In the genomic region with DNA sequence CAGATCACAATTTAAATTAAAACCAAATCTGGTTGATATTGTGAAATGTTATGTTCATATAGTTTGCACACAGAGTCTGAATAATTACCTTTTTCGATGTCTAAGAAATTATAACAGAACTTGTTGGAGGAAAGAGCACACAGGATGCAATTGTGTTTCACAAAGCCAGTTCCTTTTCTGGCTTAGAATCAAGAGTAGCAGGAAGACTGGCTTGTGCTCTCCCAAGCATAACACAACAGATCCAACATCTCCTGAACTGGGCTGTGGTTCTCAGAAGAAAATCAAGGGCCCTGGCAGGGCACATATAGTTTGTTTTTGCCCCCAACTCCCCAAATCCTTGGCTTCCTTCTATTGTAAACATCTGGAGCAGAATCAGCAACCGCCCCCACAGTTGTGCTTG, we compare ENCODE assay signal across 27 cellular contexts.
DNase-seq lines count a peak whose midpoint lies in the region; ATAC-seq and TF ChIP-seq lines count a peak whose summit lies in the region.
"Had no signal": no experiment of that assay in that cellular context is flagged by ENCODE, and none has a peak within 500 bp of the region (broad histone marks: within the 10 kb centered on the region; RNA-seq: fewer than 3 reads in every experiment).

No MANE protein-coding gene starts in this region.

- intact Hi-C loops in upper lobe of right lung (cut with DNase I), result no loop called here

- H3K4me3 ChIP-seq in upper lobe of right lung, result no peak overlapping the region
- H3K4me3 ChIP-seq in mesenchymal stem cell (ENCODE audit: insufficient read depth in 1 of 2, low read depth in 1 of 2, low read length in 2 of 2), result no peak overlapping the region
- H3K4me3 ChIP-seq: prostate gland, suprapubic skin had no signal

- no peak overlapping the region for H2BK12ac ChIP-seq in mesenchymal stem cell (ENCODE audit: low read length in 2 of 2)

- H3K27ac ChIP-seq in upper lobe of right lung (peak overlapping the region; percentile 20), mesenchymal stem cell (ENCODE audit: low read length, poor library complexity, severe bottlenecking) (no peak overlapping the region)
- H3K27ac ChIP-seq: prostate gland, RWPE1, suprapubic skin had no signal

- H3K4ac ChIP-seq in mesenchymal stem cell (ENCODE audit: low read depth in 1 of 2, low read length in 2 of 2), result no peak overlapping the region

- H3K9me3 Mint-ChIP-seq in activated T-cell treated with anti-CD3 and anti-CD28 coated beads, Interleukin-2, amount 50 U/mL, for 24 hours, result no peaks in the 10 kb centered on the region
- no peaks in the 10 kb centered on the region for H3K9me3 Mint-ChIP-seq in activated T-cell treated with anti-CD3 and anti-CD28 coated beads, Interleukin-2, amount 50 U/mL, for 72 hours
- no peaks in the 10 kb centered on the region for H3K9me3 Mint-ChIP-seq in endothelial cell (ENCODE audit: unreplicated experiment)
- H3K9me3 Mint-ChIP-seq: activated B cell treated with CpG ODN at 0.5 μM for 24 hours; H9; IgD-negative memory B cell; neural crest cell; stimulated activated memory B cell treated with anti-CD40 and anti-IgM and Interleukin-4, amounts not matched to agents 10 μg/mL and 1 μg/mL and 100 μg/mL, for 72 hours had no signal

- no peak for DNase-seq in activated T-cell treated with anti-CD3 and anti-CD28 coated beads, Interleukin-2, amount 50 U/mL, for 24 hours
- no peak for DNase-seq in activated T-cell treated with anti-CD3 and anti-CD28 coated beads, Interleukin-2, amount 50 U/mL, for 72 hours
- DNase-seq in endothelial cell (ENCODE audit: low spot score) (no peak), lung microvascular endothelial cell (ENCODE audit: low read depth in 2 of 2) (peak; percentile 27 to 40), upper lobe of right lung (no peak), NCI-H2227 treated with DMSO at 0.1 percent for 48 hours (lab: John Stamatoyannopoulos, UW) (no peak), erythroblast (lab: John Stamatoyannopoulos, UW) (no peak), mesenchymal stem cell (no peak)
- DNase-seq: activated B cell treated with CpG ODN at 0.5 μM for 24 hours; activated CD4-positive, alpha-beta T cell treated with anti-CD3 and anti-CD28 coated beads, Interleukin-2, amount 50 U/mL, for 48 hours; activated gamma-delta T cell; BE2C; Caco-2; DND-41; H9; MM.1S; NCI-H1436 treated with DMSO at 0.1 percent for 48 hours; NCI-H2171; NCI-H524 treated with DMSO at 0.1 percent for 48 hours; SK-N-SH; stimulated activated CD4-positive, alpha-beta T cell treated with anti-CD3 and anti-CD28 coated beads, Interleukin-2, amount 100 ng/mL, for 24 hours had no signal

- no peak overlapping the region for H3K4me3 Mint-ChIP-seq in activated T-cell treated with anti-CD3 and anti-CD28 coated beads, Interleukin-2, amount 50 U/mL, for 24 hours
- H3K4me3 Mint-ChIP-seq in activated T-cell treated with anti-CD3 and anti-CD28 coated beads, Interleukin-2, amount 50 U/mL, for 72 hours, result no peak overlapping the region
- no peak overlapping the region for H3K4me3 Mint-ChIP-seq in endothelial cell (ENCODE audit: unreplicated experiment)
- H3K4me3 Mint-ChIP-seq: activated B cell treated with CpG ODN at 0.5 μM for 24 hours; H9; IgD-negative memory B cell; neural crest cell; stimulated activated memory B cell treated with anti-CD40 and anti-IgM and Interleukin-4, amounts not matched to agents 10 μg/mL and 1 μg/mL and 100 μg/mL, for 72 hours had no signal

- 98% methylated on average over 2 of the region's 2 CpGs for WGBS in mesenchymal stem cell

- H3K36me3 ChIP-seq in upper lobe of right lung (no peaks in the 10 kb centered on the region), mesenchymal stem cell (ENCODE audit: control insufficient read depth in 1 of 2, insufficient read depth in 2 of 2, low read depth in 1 of 2, low read length in 2 of 2) (peaks cover 1 to 4% of the 10 kb centered on the region in 2 experiments)
- H3K36me3 ChIP-seq: BE2C, prostate gland had no signal

- H2BK120ac ChIP-seq in mesenchymal stem cell (ENCODE audit: low read depth, low read length), result no peak overlapping the region

- no peak overlapping the region for H3K9ac ChIP-seq in mesenchymal stem cell (ENCODE audit: low read length)
- H3K9ac ChIP-seq: SK-N-SH had no signal

- H3K4me2 ChIP-seq in mesenchymal stem cell (ENCODE audit: low read length, poor library complexity, severe bottlenecking), result no peak overlapping the region
- H3K4me2 ChIP-seq: SK-N-SH had no signal

- no peak overlapping the region for H2AFZ ChIP-seq in mesenchymal stem cell (ENCODE audit: low read depth, low read length)

- H3K27ac Mint-ChIP-seq in activated T-cell treated with anti-CD3 and anti-CD28 coated beads, Interleukin-2, amount 50 U/mL, for 24 hours, result peak overlapping the region; percentile 1
- H3K27ac Mint-ChIP-seq in activated T-cell treated with anti-CD3 and anti-CD28 coated beads, Interleukin-2, amount 50 U/mL, for 72 hours, result no peak overlapping the region
- H3K27ac Mint-ChIP-seq in endothelial cell (ENCODE audit: unreplicated experiment), result peak overlapping the region; percentile 96
- H3K27ac Mint-ChIP-seq: activated B cell treated with CpG ODN at 0.5 μM for 24 hours; stimulated activated memory B cell treated with anti-CD40 and anti-IgM and Interleukin-4, amounts not matched to agents 10 μg/mL and 1 μg/mL and 100 μg/mL, for 72 hours had no signal

- H3K18ac ChIP-seq in mesenchymal stem cell (ENCODE audit: low read depth in 1 of 2, low read length in 2 of 2), result no peak overlapping the region

- H3K27me3 ChIP-seq in upper lobe of right lung (no peaks in the 10 kb centered on the region), mesenchymal stem cell (ENCODE audit: control insufficient read depth in 1 of 2, insufficient read depth in 1 of 2, low read length in 2 of 2) (no peaks in the 10 kb centered on the region)
- H3K27me3 ChIP-seq: BE2C, suprapubic skin had no signal

- no peak for TF ChIP-seq POLR2A in erythroblast (IDR thresholded peaks at IDR 0.05; ENCODE audit: low read length)

- H3K4me1 Mint-ChIP-seq in activated T-cell treated with anti-CD3 and anti-CD28 coated beads, Interleukin-2, amount 50 U/mL, for 24 hours (ENCODE audit: low read depth), result no peaks in the 10 kb centered on the region
- H3K4me1 Mint-ChIP-seq in activated T-cell treated with anti-CD3 and anti-CD28 coated beads, Interleukin-2, amount 50 U/mL, for 72 hours (ENCODE audit: low read depth), result no peaks in the 10 kb centered on the region
- peaks cover 48% of the 10 kb centered on the region for H3K4me1 Mint-ChIP-seq in endothelial cell (ENCODE audit: unreplicated experiment)
- H3K4me1 Mint-ChIP-seq: H9 had no signal

- no peak for ATAC-seq in activated T-cell treated with anti-CD3 and anti-CD28 coated beads, Interleukin-2, amount 50 U/mL, for 72 hours (replicated peaks in 1 of 2)
- no peak for ATAC-seq in upper lobe of right lung
- ATAC-seq: stimulated activated memory B cell treated with anti-CD40 and anti-IgM and Interleukin-4, amounts not matched to agents 10 μg/mL and 1 μg/mL and 100 μg/mL, for 72 hours had no signal

- peaks cover 16% of the 10 kb centered on the region for H3K79me1 ChIP-seq in mesenchymal stem cell (replicated peaks; ENCODE audit: low read length, poor library complexity, severe bottlenecking)

- no peak overlapping the region for H3K23ac ChIP-seq in mesenchymal stem cell (ENCODE audit: low read length in 2 of 2)

- no peak overlapping the region for H4K91ac ChIP-seq in mesenchymal stem cell (ENCODE audit: low read length)

- no peaks in the 10 kb centered on the region for H3K9me3 ChIP-seq in upper lobe of right lung
- H3K9me3 ChIP-seq in mesenchymal stem cell (ENCODE audit: control insufficient read depth, low read length), result no peaks in the 10 kb centered on the region
- H3K9me3 ChIP-seq: BE2C, Caco-2, prostate gland, SK-N-SH, suprapubic skin had no signal

- H2AK5ac ChIP-seq in mesenchymal stem cell (ENCODE audit: low read length, severe bottlenecking), result no peak overlapping the region

- no peak overlapping the region for H4K8ac ChIP-seq in mesenchymal stem cell (ENCODE audit: low read length)

- H3K14ac ChIP-seq in mesenchymal stem cell (ENCODE audit: low read length in 2 of 2), result no peak overlapping the region

- H3K4me1 ChIP-seq in upper lobe of right lung, result no peaks in the 10 kb centered on the region
- H3K4me1 ChIP-seq in mesenchymal stem cell (ENCODE audit: control insufficient read depth, insufficient read depth, low read depth, low read length), result peaks cover 4% of the 10 kb centered on the region
- H3K4me1 ChIP-seq: BE2C, Caco-2, prostate gland, suprapubic skin had no signal

- H3K27me3 Mint-ChIP-seq in activated T-cell treated with anti-CD3 and anti-CD28 coated beads, Interleukin-2, amount 50 U/mL, for 24 hours, result no peaks in the 10 kb centered on the region
- H3K27me3 Mint-ChIP-seq in activated T-cell treated with anti-CD3 and anti-CD28 coated beads, Interleukin-2, amount 50 U/mL, for 72 hours (ENCODE audit: low read depth), result no peaks in the 10 kb centered on the region
- H3K27me3 Mint-ChIP-seq in endothelial cell (ENCODE audit: unreplicated experiment), result peaks cover 13% of the 10 kb centered on the region
- H3K27me3 Mint-ChIP-seq: activated B cell treated with CpG ODN at 0.5 μM for 24 hours; IgD-negative memory B cell; stimulated activated memory B cell treated with anti-CD40 and anti-IgM and Interleukin-4, amounts not matched to agents 10 μg/mL and 1 μg/mL and 100 μg/mL, for 72 hours had no signal

- peaks cover 54% of the 10 kb centered on the region for H3K36me3 Mint-ChIP-seq in activated T-cell treated with anti-CD3 and anti-CD28 coated beads, Interleukin-2, amount 50 U/mL, for 24 hours (ENCODE audit: low read depth)
- peaks cover 2 to 5% of the 10 kb centered on the region in 2 donors for H3K36me3 Mint-ChIP-seq in activated T-cell treated with anti-CD3 and anti-CD28 coated beads, Interleukin-2, amount 50 U/mL, for 72 hours (ENCODE audit: insufficient read depth in 2 of 2)
- peaks cover 11% of the 10 kb centered on the region for H3K36me3 Mint-ChIP-seq in endothelial cell (ENCODE audit: low read depth, unreplicated experiment)

- H2BK15ac ChIP-seq in mesenchymal stem cell (ENCODE audit: low read depth, poor library complexity, severe bottlenecking), result no peak overlapping the region

- no peak overlapping the region for H2BK5ac ChIP-seq in mesenchymal stem cell (ENCODE audit: low read depth, low read length, poor library complexity, severe bottlenecking)

- TF ChIP-seq CTCF in endothelial cell (IDR thresholded peaks at IDR 0.05; ENCODE audit: unreplicated experiment) (no peak), upper lobe of right lung (IDR thresholded peaks at IDR 0.05) (no peak)

Comparison
In these comparisons a context has a peak if more than half of its experiments do, and no peak if none do; other contexts are left out.
1. DNase-seq: peak in lung microvascular endothelial cell (2 of 2); none in activated T-cell treated with anti-CD3 and anti-CD28 coated beads, Interleukin-2, amount 50 U/mL, for 24 hours (single experiment), activated T-cell treated with anti-CD3 and anti-CD28 coated beads, Interleukin-2, amount 50 U/mL, for 72 hours (0 of 2), endothelial cell (single experiment), upper lobe of right lung (single experiment), NCI-H2227 treated with DMSO at 0.1 percent for 48 hours (single experiment), erythroblast (0 of 2) and mesenchymal stem cell (single experiment).